19 cellular contexts compared by ENCODE assay signal in the genomic region with DNA sequence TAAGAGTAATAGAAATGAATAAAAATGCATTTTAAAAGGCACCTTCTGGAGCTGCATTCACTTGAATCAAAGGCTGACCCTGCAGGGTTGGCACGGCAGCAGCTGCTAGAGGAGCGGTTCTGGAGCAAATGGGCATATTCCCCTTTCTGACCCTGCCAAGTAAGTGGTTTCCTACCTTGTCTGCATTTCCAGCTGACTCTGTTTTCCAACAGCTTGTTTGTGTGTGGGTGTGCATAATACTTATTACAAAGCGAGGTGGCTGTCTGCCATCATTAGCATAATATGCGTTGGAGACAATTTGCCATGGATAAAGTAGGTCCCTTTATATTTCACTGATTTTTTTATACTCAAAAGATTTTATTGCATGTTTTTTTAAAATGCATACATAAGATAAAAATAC. TPM values are rescaled to one million over a fixed set of nuclear protein-coding genes. Genes with fewer than 3 reads are reported as not detected.
DNase-seq lines count a peak whose midpoint lies in the region; ATAC-seq and TF ChIP-seq lines count a peak whose summit lies in the region.
"Had no signal": no experiment of that assay in that cellular context is flagged by ENCODE, and none has a peak within 500 bp of the region (broad histone marks: within the 10 kb centered on the region; RNA-seq: fewer than 3 reads in every experiment).

No MANE protein-coding gene starts in this region.

- DNase-seq in right cardiac atrium (peak in 1 of 3 donors; percentile 47), Right ventricle myocardium inferior (ENCODE audit: missing footprints) (no peak), tibial artery (no peak), hepatic stellate cell (ENCODE audit: low spot score) (no peak)
- no peak for DNase-seq in effector CD4-positive, alpha-beta T cell
- DNase-seq in stimulated activated naive CD8-positive, alpha-beta T cell treated with anti-CD3 and anti-CD28 coated beads, Interleukin-15, Interleukin-2, amounts not matched to agents 100 U/mL and 50 U/mL, for 24 hours: no peak
- DNase-seq: Calu3, DMS79, H9, NCI-H1105, NCI-H2029, NCI-H2171 treated with DMSO at 0.1 percent for 48 hours, NCI-H510A, SHP77 had no signal

- H3K4me3 Mint-ChIP-seq in nephron: no peak overlapping the region
- H3K4me3 Mint-ChIP-seq: H9 had no signal

- H3K9me3 ChIP-seq in right cardiac atrium (ENCODE audit: control insufficient read depth, low read length) (no peaks in the 10 kb centered on the region), OCI-LY1 (ENCODE audit: low read length) (no peaks in the 10 kb centered on the region), tibial artery (no peaks in the 10 kb centered on the region)

- H3K27me3 Mint-ChIP-seq in nephron (ENCODE audit: low read depth): no peaks in the 10 kb centered on the region

- H3F3A ChIP-seq in OCI-LY1 (ENCODE audit: insufficient read depth, low read length): no peaks in the 10 kb centered on the region

- no peak overlapping the region for H3K9ac ChIP-seq in OCI-LY1 (ENCODE audit: low read length)
- H3K9ac ChIP-seq: SK-N-SH had no signal

- H3K79me2 ChIP-seq in OCI-LY1 (ENCODE audit: insufficient read depth, low read length): no peaks in the 10 kb centered on the region

- H3K4me1 Mint-ChIP-seq in nephron: peaks cover 20% of the 10 kb centered on the region

- H2AFZ ChIP-seq in OCI-LY1 (ENCODE audit: low read length): no peak overlapping the region

- intact Hi-C loops in right cardiac atrium (cut with DNase I): loop anchor here in 2 of 4 donors (5.0 to 10.0 kb wide), 2 partner anchors 34 to 66 kb away; no protein-coding TSS in a partner anchor
- intact Hi-C loops in Right ventricle myocardium inferior (cut with DNase I): no loop called here
- intact Hi-C loops in tibial artery (cut with DNase I; ENCODE audit: low total_unique reads): no loop called here

- no peak for TF ChIP-seq CTCF in OCI-LY1 (IDR thresholded peaks at IDR 0.05; ENCODE audit: low read length)
- TF ChIP-seq CTCF in nephron (IDR thresholded peaks at IDR 0.05; ENCODE audit: unreplicated experiment in 3 of 3): no peak
- TF ChIP-seq CTCF in tibial artery (IDR thresholded peaks at IDR 0.05): no peak

- H3K4me3 ChIP-seq in right cardiac atrium (ENCODE audit: low read length) (no peak overlapping the region), OCI-LY1 (ENCODE audit: low read depth, low read length, poor library complexity, severe bottlenecking) (no peak overlapping the region), tibial artery (peak overlapping the region in 1 of 2 donors; percentile 14)

- 41% methylated on average over 4 of the region's 4 CpGs for WGBS in right cardiac atrium

- H3K36me3 Mint-ChIP-seq in nephron (ENCODE audit: low read depth): peaks cover 7% of the 10 kb centered on the region

- H3K27ac Mint-ChIP-seq in nephron: peak overlapping the region in 2 of 3 experiments; percentile 28 to 52

- H3K27me3 ChIP-seq in right cardiac atrium (ENCODE audit: control insufficient read depth, insufficient read depth): no peaks in the 10 kb centered on the region
- no peaks in the 10 kb centered on the region for H3K27me3 ChIP-seq in OCI-LY1 (ENCODE audit: insufficient read depth, low read length)
- H3K27me3 ChIP-seq in tibial artery: no peaks in the 10 kb centered on the region

- ATAC-seq in right cardiac atrium (no peak), Right ventricle myocardium inferior (no peak)
- ATAC-seq in stimulated activated naive CD8-positive, alpha-beta T cell treated with anti-CD3 and anti-CD28 coated beads, Interleukin-15, Interleukin-2, amounts not matched to agents 100 U/mL and 50 U/mL, for 24 hours: no peak
- ATAC-seq: Panc1 had no signal

- H3K4me2 ChIP-seq in OCI-LY1 (ENCODE audit: low read length): no peak overlapping the region
- H3K4me2 ChIP-seq: SK-N-SH had no signal

- no peaks in the 10 kb centered on the region for H3K9me2 ChIP-seq in OCI-LY1 (ENCODE audit: low read depth, low read length)
- H3K9me2 ChIP-seq: SK-N-SH had no signal

- no peaks in the 10 kb centered on the region for H4K20me1 ChIP-seq in OCI-LY1 (ENCODE audit: insufficient read depth, low read length)

- peaks cover 9% of the 10 kb centered on the region for H3K9me3 Mint-ChIP-seq in nephron

- H3K36me3 ChIP-seq in OCI-LY1 (ENCODE audit: insufficient read depth, low read length): no peaks in the 10 kb centered on the region
- H3K36me3 ChIP-seq in tibial artery: no peaks in the 10 kb centered on the region

- H3K27ac ChIP-seq in right cardiac atrium (ENCODE audit: low read length): peak overlapping the region; percentile 48
- peak overlapping the region; percentile 38 for H3K27ac ChIP-seq in OCI-LY1 (ENCODE audit: low read depth, low read length, poor library complexity, severe bottlenecking)
- H3K27ac ChIP-seq in tibial artery: peak overlapping the region; percentile 39 to 41
- H3K27ac ChIP-seq: HL-60 had no signal

- H3K4me1 ChIP-seq in right cardiac atrium (ENCODE audit: control insufficient read depth, insufficient read depth, low read length) (peaks cover 4% of the 10 kb centered on the region), OCI-LY1 (ENCODE audit: insufficient read depth, low read length, severe bottlenecking) (peaks cover 29% of the 10 kb centered on the region), tibial artery (peaks cover 0 to 31% (median 5%) of the 10 kb centered on the region in 4 donors)

RNA-seq across cellular contexts. Expression of a gene that starts 21.3 kb away (rescaled TPM):
- total RNA-seq in right cardiac atrium (1,000 to 10,000 TPM; 1,615 to 2,179 (median 1,851) TPM), Right ventricle myocardium inferior (3,032 TPM)
- polyA plus RNA-seq in right cardiac atrium: 266 TPM
